1 cellular context compared by ENCODE assay signal in genomic region chr1:18907021-18907913, GRCh38.
TF ChIP-seq lines count a peak whose summit lies in the region.

No MANE protein-coding gene starts in this region.

TF ChIP-seq in K562, 482 proteins besides CTCF, POLR2A, EP300 and RAD21 (continued from another document and continues in another):
- no peak; the same call in 1 of the 2 replicates for TF ChIP-seq REST (CRISPR knock-in tag; IDR thresholded peaks at IDR 0.05; ENCODE audit: low read depth)
- no peak for TF ChIP-seq KAT8 (IDR thresholded peaks at IDR 0.05; ENCODE audit: low read depth)
- TF ChIP-seq CHCHD3 (CRISPR knock-in tag; IDR thresholded peaks at IDR 0.05), result no peak
- TF ChIP-seq CBFA2T3 (IDR thresholded peaks at IDR 0.05), result no peak
- no peak for TF ChIP-seq MCM2 (IDR thresholded peaks at IDR 0.05; ENCODE audit: low read depth)
- no peak for TF ChIP-seq TFE3 (CRISPR knock-in tag; IDR thresholded peaks at IDR 0.05)
- no peak for TF ChIP-seq ZNF146 (CRISPR knock-in tag; IDR thresholded peaks at IDR 0.05; ENCODE audit: unreplicated experiment)
- peak; percentile 26; the same call in 1 of the 2 replicates for TF ChIP-seq PHF8 (IDR thresholded peaks at IDR 0.05; ENCODE audit: borderline replicate concordance, low read length)
- no peak for TF ChIP-seq CEBPB (tag; IDR thresholded peaks at IDR 0.05)
- no peak for TF ChIP-seq KLF6 (CRISPR knock-in tag; IDR thresholded peaks at IDR 0.05; ENCODE audit: borderline replicate concordance)
- TF ChIP-seq ZBTB17 (CRISPR knock-in tag; IDR thresholded peaks at IDR 0.05), result no peak
- TF ChIP-seq ZNF280A (IDR thresholded peaks at IDR 0.05; ENCODE audit: low read depth, partially characterized antibody), result no peak
- TF ChIP-seq TEAD4 (IDR thresholded peaks at IDR 0.05; ENCODE audit: low read length), result peak; percentile 15; the same call in 1 of the 2 replicates
- no peak for TF ChIP-seq TEAD4 (CRISPR knock-in tag; IDR thresholded peaks at IDR 0.05; ENCODE audit: borderline replicate concordance)
- TF ChIP-seq HMG20B (CRISPR knock-in tag; IDR thresholded peaks at IDR 0.05), result no peak
- no peak for TF ChIP-seq ARID4B (CRISPR knock-in tag; IDR thresholded peaks at IDR 0.05)
- TF ChIP-seq CUX1 (CRISPR knock-in tag; IDR thresholded peaks at IDR 0.05), result peak; percentile 39; the same call in 1 of the 2 replicates
- TF ChIP-seq ZBTB12 (CRISPR knock-in tag; IDR thresholded peaks at IDR 0.05), result no peak
- no peak for TF ChIP-seq ZFP1 (CRISPR knock-in tag; IDR thresholded peaks at IDR 0.05)
- TF ChIP-seq BRD4 (IDR thresholded peaks at IDR 0.05), result 0 out of 2 replicates have a peak, but pooled peaks have one; percentile 3
- TF ChIP-seq ETV6 (IDR thresholded peaks at IDR 0.05; ENCODE audit: borderline replicate concordance in 1 of 2, low read depth in 2 of 2, low read length in 1 of 2), result no peak
- no peak for TF ChIP-seq ETV6 (CRISPR knock-in tag; IDR thresholded peaks at IDR 0.05; ENCODE audit: borderline replicate concordance)
- TF ChIP-seq KLF16 (IDR thresholded peaks at IDR 0.05), result peak; percentile 51; the same call in 1 of the 2 replicates
- peak; percentile 53; the same call in 1 of the 2 replicates for TF ChIP-seq RNF2 (IDR thresholded peaks at IDR 0.05)
- no peak for TF ChIP-seq ZNF668 (CRISPR knock-in tag; IDR thresholded peaks at IDR 0.05)
- TF ChIP-seq CREM (IDR thresholded peaks at IDR 0.05; ENCODE audit: low read depth), result 0 out of 2 replicates have a peak, but pooled peaks have one; percentile 27
- no peak for TF ChIP-seq PRPF4 (IDR thresholded peaks at IDR 0.05; ENCODE audit: insufficient read depth, low read depth, low read length, poor library complexity, severe bottlenecking)
- no peak for TF ChIP-seq ZNF124 (CRISPR knock-in tag; IDR thresholded peaks at IDR 0.05)
- TF ChIP-seq NR1H2 (CRISPR knock-in tag; IDR thresholded peaks at IDR 0.05), result peak; percentile 70; the same call in 1 of the 2 replicates
- 0 out of 2 replicates have a peak, but pooled peaks have one; percentile 13 for TF ChIP-seq E2F3 (CRISPR knock-in tag; IDR thresholded peaks at IDR 0.05)
- TF ChIP-seq ZNF408 (CRISPR knock-in tag; IDR thresholded peaks at IDR 0.05; ENCODE audit: low read depth), result no peak
- TF ChIP-seq GABPA (tag; conservative IDR thresholded peaks at IDR 0.05; ENCODE audit: low read depth), result peak; percentile 66; the same call in 1 of the 2 replicates
- no peak for TF ChIP-seq FOXA1 (IDR thresholded peaks at IDR 0.05; ENCODE audit: borderline replicate concordance)
- TF ChIP-seq KLF13 (tag; IDR thresholded peaks at IDR 0.05; ENCODE audit: borderline replicate concordance, low read depth), result no peak
- no peak for TF ChIP-seq FOXA3 (CRISPR knock-in tag; conservative IDR thresholded peaks at IDR 0.05 in 1 of 2, IDR thresholded peaks at IDR 0.05 in 1 of 2)
- no peak for TF ChIP-seq ZNF24 (IDR thresholded peaks at IDR 0.05)
- TF ChIP-seq SMARCB1 (IDR thresholded peaks at IDR 0.05; ENCODE audit: insufficient read length, low read depth), result no peak
- TF ChIP-seq MEF2A (IDR thresholded peaks at IDR 0.05; ENCODE audit: control insufficient read depth, low read depth, low read length), result no peak
- no peak for TF ChIP-seq DLX4 (CRISPR knock-in tag; IDR thresholded peaks at IDR 0.05)
- TF ChIP-seq ZNF589 (CRISPR knock-in tag; IDR thresholded peaks at IDR 0.05; ENCODE audit: low read depth), result peak; percentile 81; the same call in 1 of the 2 replicates
- TF ChIP-seq BHLHE40 (IDR thresholded peaks at IDR 0.05; ENCODE audit: low read length), result no peak; the same call in 1 of the 2 replicates
- no peak for TF ChIP-seq ZNF764 (CRISPR knock-in tag; IDR thresholded peaks at IDR 0.05; ENCODE audit: low read depth)
- no peak for TF ChIP-seq CC2D1A (IDR thresholded peaks at IDR 0.05)
- peak; percentile 54 for TF ChIP-seq L3MBTL2 (IDR thresholded peaks at IDR 0.05)
- no peak for TF ChIP-seq HNRNPH1 (optimal IDR thresholded peaks at IDR 0.05; ENCODE audit: low read depth, low read length)
- no peak for TF ChIP-seq SFPQ (IDR thresholded peaks at IDR 0.05; ENCODE audit: low read depth, low read length)
